ENCODE assay signal across 13 cellular contexts in the genomic region with DNA sequence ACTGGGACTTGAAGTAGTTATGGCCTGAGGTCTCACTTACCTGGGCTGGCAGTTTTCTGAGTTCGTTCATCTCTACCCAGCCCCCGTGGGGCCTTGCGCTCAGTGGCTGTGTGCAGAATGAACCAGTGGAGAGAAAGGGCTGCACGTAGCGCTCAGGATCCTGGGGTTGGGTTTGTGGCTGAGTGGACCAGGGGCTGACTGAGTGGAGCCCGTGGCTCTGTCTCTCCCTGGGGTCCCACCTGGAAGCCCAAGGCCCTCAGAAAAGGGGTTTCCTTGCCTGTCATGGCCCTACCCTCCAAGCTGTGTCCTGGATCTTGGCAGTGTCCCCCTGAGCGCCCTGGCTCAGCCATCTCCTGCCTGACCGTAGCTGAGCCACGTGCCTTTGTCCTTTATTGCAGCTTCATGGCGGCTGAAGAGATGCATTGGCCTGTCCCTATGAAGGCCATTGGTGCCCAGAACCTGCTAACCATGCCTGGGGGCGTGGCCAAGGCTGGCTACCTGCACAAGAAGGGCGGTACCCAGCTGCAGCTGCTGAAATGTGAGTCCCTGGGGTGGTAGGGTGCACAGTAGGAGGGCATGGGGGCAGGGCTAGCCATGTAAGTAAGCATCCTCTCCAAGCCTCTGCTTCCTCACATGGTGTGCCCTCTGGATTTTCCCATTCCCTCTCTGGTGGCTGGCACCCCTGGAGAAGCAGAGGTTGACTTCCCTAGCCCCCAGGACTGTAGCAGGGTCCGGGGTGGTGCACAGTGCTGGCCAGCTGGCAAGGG. TPM values are rescaled to one million over a fixed set of nuclear protein-coding genes. Genes with fewer than 3 reads are reported as not detected.
DNase-seq lines count a peak whose midpoint lies in the region; ATAC-seq, FAIRE-seq and TF ChIP-seq lines count a peak whose summit lies in the region.
"Had no signal": no experiment of that assay in that cellular context is flagged by ENCODE, and none has a peak within 500 bp of the region (broad histone marks: within the 10 kb centered on the region; RNA-seq: fewer than 3 reads in every experiment).

No MANE protein-coding gene starts in this region.

- no peak overlapping the region for H3K4me2 ChIP-seq in HepG2 (ENCODE audit: low read depth, low read length)

- DNase-seq in right lobe of liver (peak in 2 of 3 donors; percentile 17 to 45), HepG2 (ENCODE audit: low spot score) (no peak), NCI-H2196 (lab: John Stamatoyannopoulos, UW; ENCODE audit: unreplicated experiment) (peak; percentile 92), immature natural killer cell (no peak), aorta (peak; percentile 29 to 35), cerebellar cortex (ENCODE audit: low spot score) (no peak)
- DNase-seq in activated T-cell treated with anti-CD3 and anti-CD28 coated beads, Interleukin-2, amount 50 U/mL, for 4 hours: no peak
- DNase-seq: activated CD8-positive, alpha-beta memory T cell treated with anti-CD3 and anti-CD28 coated beads, Interleukin-2, amount 50 U/mL, for 48 hours; erythroblast; MM.1S; NCI-H524; SW 1271 had no signal

- TF ChIP-seq CTCF in right lobe of liver (IDR thresholded peaks at IDR 0.05): no peak
- no peak for TF ChIP-seq CTCF in HepG2 (CRISPR knock-in tag; IDR thresholded peaks at IDR 0.05)

- peaks cover 0 to 1% (median 0%) of the 10 kb centered on the region in 6 donors for H3K9me3 Mint-ChIP-seq in immature natural killer cell
- H3K9me3 Mint-ChIP-seq in activated T-cell treated with anti-CD3 and anti-CD28 coated beads, Interleukin-2, amount 50 U/mL, for 4 hours: no peaks in the 10 kb centered on the region

- CTCF ChIA-PET in HepG2 (lab: Yijun Ruan, JAX; ENCODE audit: low intra/inter-chr PET ratio, low total read pairs): no interaction called here

- peaks cover 10 to 13% (median 11%) of the 10 kb centered on the region in 3 donors for H3K36me3 Mint-ChIP-seq in immature natural killer cell
- H3K36me3 Mint-ChIP-seq in activated T-cell treated with anti-CD3 and anti-CD28 coated beads, Interleukin-2, amount 50 U/mL, for 4 hours (ENCODE audit: insufficient read depth): peaks cover 14% of the 10 kb centered on the region

- H3K27ac Mint-ChIP-seq in immature natural killer cell: peak overlapping the region; percentile 79 to 91 (median 86)

- peak overlapping the region in 4 of 5 donors; percentile 47 to 78 (median 71) for H3K4me3 Mint-ChIP-seq in immature natural killer cell
- no peak overlapping the region for H3K4me3 Mint-ChIP-seq in activated T-cell treated with anti-CD3 and anti-CD28 coated beads, Interleukin-2, amount 50 U/mL, for 4 hours

- H3K9me3 ChIP-seq in right lobe of liver: no peaks in the 10 kb centered on the region
- no peaks in the 10 kb centered on the region for H3K9me3 ChIP-seq in HepG2 (ENCODE audit: low read length)
- no peaks in the 10 kb centered on the region for H3K9me3 ChIP-seq in aorta (ENCODE audit: control insufficient read depth, low read length)

- H3K4me3 ChIP-seq in right lobe of liver (no peak overlapping the region), HepG2 (replicated peaks in 1 of 3; ENCODE audit: insufficient read depth in 1 of 3, low read depth in 2 of 3, low read length in 3 of 3) (no peak overlapping the region), aorta (ENCODE audit: low read length in 2 of 2) (no peak overlapping the region)

- no TSS peak for BruUV-seq in HepG2 (replicated peaks; lab: Mats Ljungman, UMichigan)

- no peaks in the 10 kb centered on the region for H3K79me2 ChIP-seq in HepG2 (ENCODE audit: insufficient read depth, low read length)

- POLR2A ChIA-PET in HepG2 (lab: Yijun Ruan, JAX): no interaction called here

- H3K4me1 ChIP-seq in right lobe of liver (peaks cover 0 to 18% (median 0%) of the 10 kb centered on the region in 4 donors), HepG2 (ENCODE audit: insufficient read depth, low read length) (no peaks in the 10 kb centered on the region), aorta (ENCODE audit: control insufficient read depth in 1 of 2, insufficient read depth in 2 of 2, low read length in 2 of 2) (no peaks in the 10 kb centered on the region)

- H3K27me3 ChIP-seq in right lobe of liver: no peaks in the 10 kb centered on the region
- H3K27me3 ChIP-seq in HepG2 (ENCODE audit: control insufficient read depth in 1 of 2, insufficient read depth in 2 of 2, low read length in 2 of 2): no peaks in the 10 kb centered on the region
- H3K27me3 ChIP-seq in aorta (ENCODE audit: control insufficient read depth in 1 of 2, insufficient read depth in 2 of 2, low read length in 1 of 2): no peaks in the 10 kb centered on the region

- intact Hi-C loops in right lobe of liver (cut with DNase I): no loop called here
- intact Hi-C loops in HepG2 (cut with micrococcal nuclease; ENCODE audit: unreplicated experiment): no loop called here
- intact Hi-C loops in aorta (cut with DNase I): no loop called here

- H2AFZ ChIP-seq in HepG2 (ENCODE audit: low read length): no peak overlapping the region

- FAIRE-seq in HepG2 (lab: Jason Lieb, UNC): no peak

- H3K36me3 ChIP-seq in right lobe of liver (peaks cover 0 to 34% (median 13%) of the 10 kb centered on the region in 4 donors), HepG2 (replicated peaks in 1 of 2; ENCODE audit: control insufficient read depth in 1 of 2, insufficient read depth in 2 of 2, low read length in 2 of 2) (peaks cover 14 to 44% of the 10 kb centered on the region in 2 experiments; a peak in 4 of 5 replicates), aorta (ENCODE audit: control insufficient read depth in 1 of 2, insufficient read depth in 2 of 2, low read length in 1 of 2) (no peaks in the 10 kb centered on the region)

- TF ChIP-seq POLR2A in right lobe of liver (IDR thresholded peaks at IDR 0.05) (no peak), HepG2 (IDR thresholded peaks at IDR 0.05; ENCODE audit: insufficient read depth in 1 of 2, low read depth in 2 of 2, low read length in 2 of 2) (no peak)

- peaks cover 48 to 60% of the 10 kb centered on the region in 2 donors for H3K4me1 Mint-ChIP-seq in immature natural killer cell
- peaks cover 30% of the 10 kb centered on the region for H3K4me1 Mint-ChIP-seq in activated T-cell treated with anti-CD3 and anti-CD28 coated beads, Interleukin-2, amount 50 U/mL, for 4 hours (ENCODE audit: low read depth)

- TF ChIP-seq EP300 in HepG2 (IDR thresholded peaks at IDR 0.05; ENCODE audit: low read depth in 2 of 2, low read length in 2 of 2): no peak
- no peak for TF ChIP-seq EP300 in HepG2 (CRISPR knock-in tag; IDR thresholded peaks at IDR 0.05; ENCODE audit: borderline replicate concordance)

- peaks cover 8% of the 10 kb centered on the region; the same call in 1 of the 2 replicates for H4K20me1 ChIP-seq in HepG2 (ENCODE audit: insufficient read depth, low read length)

- H3K27me3 Mint-ChIP-seq in immature natural killer cell (ENCODE audit: low read depth in 3 of 3): peaks cover 0 to 7% (median 2%) of the 10 kb centered on the region in 3 donors
- H3K27me3 Mint-ChIP-seq in activated T-cell treated with anti-CD3 and anti-CD28 coated beads, Interleukin-2, amount 50 U/mL, for 4 hours (ENCODE audit: low read depth): no peaks in the 10 kb centered on the region

- H3K9ac ChIP-seq in HepG2 (ENCODE audit: insufficient read depth, low read depth, low read length): no peak overlapping the region

- in situ Hi-C loops in HepG2 (cut with HindIII; ENCODE audit: extremely low pct_ligation_motif_present, low pct_unique_long_range_greater_than_20kb): no loop called here

- no peak for TF ChIP-seq RAD21 in HepG2 (CRISPR knock-in tag; IDR thresholded peaks at IDR 0.05)

- no CpG with 5 or more reads among the region's 13 CpGs for WGBS in right lobe of liver (ENCODE audit: insufficient coverage, low coverage, low lambda C conversion rate, missing lambda C conversion rate)
- WGBS in HepG2 (ENCODE audit: low lambda C conversion rate): 100% methylated on average over 2 of the region's 13 CpGs
- WGBS in aorta, 2 donors: 94 to 95% methylated on average over 13 of the region's 13 CpGs

- ATAC-seq in right lobe of liver (no peak), HepG2 (no peak), aorta (ENCODE audit: low FRiP score) (no peak), GM18502 (IDR thresholded peaks at IDR 0.05; ENCODE audit: poor library complexity, unreplicated experiment) (no peak)
- no peak for ATAC-seq in activated T-cell treated with anti-CD3 and anti-CD28 coated beads, Interleukin-2, amount 50 U/mL, for 4 hours

- H3K27ac ChIP-seq in right lobe of liver (no peak overlapping the region), HepG2 (ENCODE audit: extremely low read length, insufficient read depth, low read length) (no peak overlapping the region), aorta (ENCODE audit: low read depth in 1 of 2, low read length in 2 of 2) (no peak overlapping the region)

RNA-seq across cellular contexts. Expression of a gene that starts 23.2 kb away (rescaled TPM):
- total RNA-seq in right lobe of liver (100 to 1,000 TPM in 3 of 6 experiments, 10 to 100 TPM in 3; 94.4 to 120 (median 103) TPM), HepG2 (2016; rRNA removed; fragmentation: Illumina TruSeq; extraction: Trizol) (122 and 133 TPM in 2 replicates), aorta (100 to 1,000 TPM; 305 to 351 TPM)
- total RNA-seq in HepG2 (2016; cell fraction: cytosol; rRNA removed; fragmentation: Illumina TruSeq; extraction: Trizol; ENCODE audit: low read depth): 25.1 and 28.0 TPM in 2 replicates
- total RNA-seq in HepG2 (2016; cell fraction: insoluble cytoplasmic fraction; rRNA removed; fragmentation: Illumina TruSeq; extraction: Trizol): 104 and 117 TPM in 2 replicates
- 56.9 and 59.3 TPM in 2 replicates for total RNA-seq in HepG2 (2016; cell fraction: membrane; rRNA removed; fragmentation: Illumina TruSeq; extraction: Trizol)
- total RNA-seq in HepG2 (2016; cell fraction: nucleus; rRNA removed; fragmentation: Illumina TruSeq; extraction: Trizol): 109 and 119 TPM in 2 replicates
- polyA plus RNA-seq in HepG2 (2011; rRNA removed) (73.9 and 76.3 TPM in 2 replicates), immature natural killer cell (100 to 1,000 TPM; 207 to 318 (median 314) TPM), aorta (100 to 1,000 TPM in 1 of 2 donors, 10 to 100 TPM in 1; 98.3 to 263 TPM)
- 48.1 and 66.3 TPM in 2 replicates for polyA plus RNA-seq in HepG2 (2011; cell fraction: cytosol; rRNA removed)
- polyA plus RNA-seq in HepG2 (2011; cell fraction: nucleus; rRNA removed): 210 and 221 TPM in 2 replicates
- 70.7 and 77.6 TPM in 2 replicates for polyA plus RNA-seq in HepG2 (2012)
- polyA plus RNA-seq in HepG2 (2016; cell fraction: cytosol; fragmentation: Illumina TruSeq; extraction: Trizol; ENCODE audit: low read depth): 11.6 and 13.4 TPM in 2 replicates
- 90.6 and 120 TPM in 2 replicates for polyA plus RNA-seq in HepG2 (2016; cell fraction: insoluble cytoplasmic fraction; fragmentation: Illumina TruSeq; extraction: Trizol; ENCODE audit: low read depth)
- 40.3 and 41.9 TPM in 2 replicates for polyA plus RNA-seq in HepG2 (2016; cell fraction: membrane; fragmentation: Illumina TruSeq; extraction: Trizol; ENCODE audit: low read depth)
- polyA plus RNA-seq in HepG2 (2016; cell fraction: nucleus; fragmentation: Illumina TruSeq; extraction: Trizol; ENCODE audit: insufficient read depth, low read depth): 163 and 167 TPM in 2 replicates
- polyA minus RNA-seq in HepG2 (2011; rRNA and poly(A)+ RNA removed; ENCODE audit: low replicate concordance): 28.2 and 90.0 TPM in 2 replicates
- 43.0 and 48.4 TPM in 2 replicates for polyA minus RNA-seq in HepG2 (2011; cell fraction: cytosol; rRNA and poly(A)+ RNA removed)
- 99.5 and 109 TPM in 2 replicates for polyA minus RNA-seq in HepG2 (2011; cell fraction: nucleus; rRNA and poly(A)+ RNA removed)
- total RNA-seq in activated T-cell treated with anti-CD3 and anti-CD28 coated beads, Interleukin-2, amount 50 U/mL, for 4 hours: 100 to 1,000 TPM; 147 to 175 (median 153) TPM

RNA-seq across cellular contexts. Expression of a gene that starts 27.5 kb away (rescaled TPM):
- total RNA-seq in right lobe of liver (10 to 100 TPM; 34.9 to 51.8 (median 40.7) TPM), HepG2 (2016; rRNA removed; fragmentation: Illumina TruSeq; extraction: Trizol) (7.0 and 16.9 TPM in 2 replicates), aorta (10 to 100 TPM; 47.8 to 75.4 TPM)
- total RNA-seq in HepG2 (2016; cell fraction: cytosol; rRNA removed; fragmentation: Illumina TruSeq; extraction: Trizol; ENCODE audit: low read depth): 8.3 and 8.9 TPM in 2 replicates
- total RNA-seq in HepG2 (2016; cell fraction: insoluble cytoplasmic fraction; rRNA removed; fragmentation: Illumina TruSeq; extraction: Trizol): 6.0 and 17.5 TPM in 2 replicates
- total RNA-seq in HepG2 (2016; cell fraction: membrane; rRNA removed; fragmentation: Illumina TruSeq; extraction: Trizol): 10.1 and 13.2 TPM in 2 replicates
- 24.2 and 26.2 TPM in 2 replicates for total RNA-seq in HepG2 (2016; cell fraction: nucleus; rRNA removed; fragmentation: Illumina TruSeq; extraction: Trizol)
- polyA plus RNA-seq in HepG2 (2011; rRNA removed) (34.5 and 38.6 TPM in 2 replicates), immature natural killer cell (10 to 100 TPM; 12.6 to 71.0 (median 22.7) TPM), aorta (10 to 100 TPM in 1 of 2 donors, 1 to 10 TPM in 1; 6.2 to 13.8 TPM)
- 9.0 and 10.4 TPM in 2 replicates for polyA plus RNA-seq in HepG2 (2011; cell fraction: cytosol; rRNA removed)
- polyA plus RNA-seq in HepG2 (2011; cell fraction: nucleus; rRNA removed): 190 and 200 TPM in 2 replicates
- polyA plus RNA-seq in HepG2 (2012): 8.5 and 20.0 TPM in 2 replicates
- polyA plus RNA-seq in HepG2 (2016; cell fraction: cytosol; fragmentation: Illumina TruSeq; extraction: Trizol; ENCODE audit: low read depth): 8.6 and 9.1 TPM in 2 replicates
- polyA plus RNA-seq in HepG2 (2016; cell fraction: insoluble cytoplasmic fraction; fragmentation: Illumina TruSeq; extraction: Trizol; ENCODE audit: low read depth): 8.9 and 10.1 TPM in 2 replicates
- polyA plus RNA-seq in HepG2 (2016; cell fraction: membrane; fragmentation: Illumina TruSeq; extraction: Trizol; ENCODE audit: low read depth): 12.6 and 15.4 TPM in 2 replicates
- 68.6 and 68.9 TPM in 2 replicates for polyA plus RNA-seq in HepG2 (2016; cell fraction: nucleus; fragmentation: Illumina TruSeq; extraction: Trizol; ENCODE audit: insufficient read depth, low read depth)
- 33.1 and 43.4 TPM in 2 replicates for polyA minus RNA-seq in HepG2 (2011; rRNA and poly(A)+ RNA removed; ENCODE audit: low replicate concordance)
- polyA minus RNA-seq in HepG2 (2011; cell fraction: cytosol; rRNA and poly(A)+ RNA removed): 8.4 and 8.5 TPM in 2 replicates
- 60.7 and 63.2 TPM in 2 replicates for polyA minus RNA-seq in HepG2 (2011; cell fraction: nucleus; rRNA and poly(A)+ RNA removed)
- total RNA-seq in activated T-cell treated with anti-CD3 and anti-CD28 coated beads, Interleukin-2, amount 50 U/mL, for 4 hours: 10 to 100 TPM; 72.2 to 77.9 (median 76.7) TPM

Comparison
In these comparisons a context has a peak if more than half of its experiments do, and no peak if none do; other contexts are left out.
1. DNase-seq: peak in right lobe of liver (2 of 3), NCI-H2196 (single experiment) and aorta (2 of 2); none in HepG2 (single experiment), immature natural killer cell (0 of 3), cerebellar cortex (single experiment) and activated T-cell treated with anti-CD3 and anti-CD28 coated beads, Interleukin-2, amount 50 U/mL, for 4 hours (single experiment).